ENCODE assay signal across 8 cellular contexts in genomic region chr5:73448072-73448432, GRCh38. TPM values are rescaled to one million over a fixed set of nuclear protein-coding genes. Genes with fewer than 3 reads are reported as not detected.
DNase-seq lines count a peak whose midpoint lies in the region; ATAC-seq and TF ChIP-seq lines count a peak whose summit lies in the region.

No MANE protein-coding gene starts in this region.

- no peak for ATAC-seq in lower lobe of right lung

- intact Hi-C loops in lower lobe of right lung (cut with DNase I), result no loop called here

- H3K27me3 ChIP-seq in lower lobe of right lung (ENCODE audit: low read depth), result peaks cover 86% of the 10 kb centered on the region

- H3K36me3 ChIP-seq in lower lobe of right lung, result no peaks in the 10 kb centered on the region

- TF ChIP-seq CTCF in lower lobe of right lung (IDR thresholded peaks at IDR 0.05), result no peak

- peaks cover 2% of the 10 kb centered on the region for H3K9me3 Mint-ChIP-seq in activated naive CD8-positive, alpha-beta T cell treated with anti-CD3 and anti-CD28 coated beads for 36 hours

- peaks cover 89% of the 10 kb centered on the region for H3K27me3 Mint-ChIP-seq in activated naive CD8-positive, alpha-beta T cell treated with anti-CD3 and anti-CD28 coated beads for 36 hours

- H3K9me3 ChIP-seq in lower lobe of right lung, result no peaks in the 10 kb centered on the region

- peak overlapping the region; percentile 77 for H3K4me3 Mint-ChIP-seq in activated naive CD8-positive, alpha-beta T cell treated with anti-CD3 and anti-CD28 coated beads for 36 hours

- H3K36me3 Mint-ChIP-seq in activated naive CD8-positive, alpha-beta T cell treated with anti-CD3 and anti-CD28 coated beads for 36 hours, result peaks cover 2% of the 10 kb centered on the region

- H3K4me3 ChIP-seq in lower lobe of right lung, result peak overlapping the region; percentile 52

- H3K27ac ChIP-seq in lower lobe of right lung, result no peak overlapping the region

- H3K27ac Mint-ChIP-seq in activated naive CD8-positive, alpha-beta T cell treated with anti-CD3 and anti-CD28 coated beads for 36 hours, result no peak overlapping the region

- H3K4me1 ChIP-seq in lower lobe of right lung, result peaks cover 26% of the 10 kb centered on the region

- peaks cover 17% of the 10 kb centered on the region for H3K4me1 Mint-ChIP-seq in activated naive CD8-positive, alpha-beta T cell treated with anti-CD3 and anti-CD28 coated beads for 36 hours

- DNase-seq in NCI-H1417 (lab: John Stamatoyannopoulos, UW) (peak in 2 of 3 experiments; percentile 74 to 76), NCI-H1417 treated with DMSO at 0.1 percent for 48 hours (lab: John Stamatoyannopoulos, UW) (no peak), HT1080 (ENCODE audit: low read depth) (peak; percentile 76), lower lobe of right lung (no peak), cerebellar nuclear complex (lab: John Stamatoyannopoulos, UW) (no peak), ureter (ENCODE audit: low spot score) (no peak), NCI-H446 treated with DMSO at 0.1 percent for 48 hours (lab: John Stamatoyannopoulos, UW) (no peak)
- DNase-seq in activated naive CD8-positive, alpha-beta T cell treated with anti-CD3 and anti-CD28 coated beads for 36 hours, result no peak

RNA-seq across cellular contexts. Expression of gene FOXD1, which starts 0.5 kb away (rescaled TPM):
- 146 and 192 TPM in 2 replicates for total RNA-seq in HT1080 (2014; rRNA removed; shearing (Covaris generic))
- polyA plus RNA-seq in HT1080 (2015; cell fraction: cytosol; rRNA removed), result 186 and 193 TPM in 2 replicates
- polyA plus RNA-seq in HT1080 (2015; cell fraction: nucleus; rRNA removed), result 117 and 132 TPM in 2 replicates
- total RNA-seq in activated naive CD8-positive, alpha-beta T cell treated with anti-CD3 and anti-CD28 coated beads for 36 hours, result under 1 TPM; 0.45 to 0.58 TPM
- total RNA-seq in lower lobe of right lung (0.74 TPM), ureter (1.1 TPM)

RNA-seq across cellular contexts. Expression of gene BTF3, which starts 50.2 kb away (rescaled TPM):
- total RNA-seq in HT1080 (2014; rRNA removed; shearing (Covaris generic)), result 641 and 881 TPM in 2 replicates
- polyA plus RNA-seq in HT1080 (2015; cell fraction: cytosol; rRNA removed), result 1,050 and 1,581 TPM in 2 replicates
- 501 and 570 TPM in 2 replicates for polyA plus RNA-seq in HT1080 (2015; cell fraction: nucleus; rRNA removed)
- 1,000 to 10,000 TPM; 1,092 to 1,163 TPM for total RNA-seq in activated naive CD8-positive, alpha-beta T cell treated with anti-CD3 and anti-CD28 coated beads for 36 hours
- 388 TPM for total RNA-seq in lower lobe of right lung
- 809 TPM for total RNA-seq in ureter

Comparison
In these comparisons a context has a peak if more than half of its experiments do, and no peak if none do; other contexts are left out.
1. DNase-seq: peak in NCI-H1417 (2 of 3) and HT1080 (single experiment); none in NCI-H1417 treated with DMSO at 0.1 percent for 48 hours (single experiment), activated naive CD8-positive, alpha-beta T cell treated with anti-CD3 and anti-CD28 coated beads for 36 hours (single experiment), lower lobe of right lung (single experiment), cerebellar nuclear complex (0 of 2), ureter (single experiment) and NCI-H446 treated with DMSO at 0.1 percent for 48 hours (single experiment).
2. RNA of gene FOXD1, which starts 0.5 kb away (total RNA-seq): 146 to 192 TPM in HT1080; 1.1 TPM in ureter (single experiment), 0.74 TPM in lower lobe of right lung (single experiment) and 0.45 to 0.58 TPM in activated naive CD8-positive, alpha-beta T cell treated with anti-CD3 and anti-CD28 coated beads for 36 hours; every median in the first group is over 10 times any median in the second.